In the genomic region with DNA sequence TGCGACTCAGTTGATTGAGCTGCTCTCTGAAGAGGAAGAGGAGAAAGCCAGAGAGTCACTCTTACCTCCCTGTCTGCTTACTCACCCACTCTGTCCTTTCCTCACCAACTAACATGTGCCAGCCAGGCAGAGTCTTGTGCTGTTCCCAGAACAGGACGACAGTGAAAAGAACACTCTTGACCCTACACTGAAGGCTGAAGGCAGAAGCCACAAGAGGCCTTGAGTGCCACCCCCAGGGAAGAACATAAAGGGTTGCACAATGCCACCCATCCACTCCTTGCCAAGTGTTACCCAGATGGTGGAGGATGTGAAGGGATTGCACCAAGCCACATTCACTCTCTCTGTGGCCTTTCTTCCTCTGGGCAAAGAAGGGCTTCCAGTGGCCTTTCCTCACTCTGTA, we compare ENCODE assay signal across 22 cellular contexts. TPM values are rescaled to one million over a fixed set of nuclear protein-coding genes. Genes with fewer than 3 reads are reported as not detected.
"Had no signal": no experiment of that assay in that cellular context is flagged by ENCODE, and none has a peak within 500 bp of the region (broad histone marks: within the 10 kb centered on the region; RNA-seq: fewer than 3 reads in every experiment).

No MANE protein-coding gene starts in this region.

- H3K9me3 ChIP-seq: transverse colon had no signal

- H3K4me3 ChIP-seq: dorsolateral prefrontal cortex, transverse colon had no signal

- H3K4me3 Mint-ChIP-seq: activated naive CD8-positive, alpha-beta T cell; endodermal cell had no signal

- H3K27me3 ChIP-seq: dorsolateral prefrontal cortex, transverse colon had no signal

- DNase-seq: activated CD4-positive, alpha-beta T cell treated with anti-CD3 and anti-CD28 coated beads, Interleukin-2, amount 50 U/mL, for 4 hours; amygdala; dorsolateral prefrontal cortex; endodermal cell; foreskin melanocyte; glutamatergic neuron; hippocampal formation; mammary epithelial cell; occipital lobe; stimulated activated CD4-positive, alpha-beta T cell treated with anti-CD3 and anti-CD28 coated beads, Interleukin-2, amount 100 ng/mL, for 24 hours; stimulated activated naive CD4-positive, alpha-beta T cell treated with Interleukin-2 at 50 U/mL for 16 hours; transverse colon had no signal

- H3K27me3 Mint-ChIP-seq: activated naive CD8-positive, alpha-beta T cell had no signal

- H3K27ac Mint-ChIP-seq: activated naive CD8-positive, alpha-beta T cell; endodermal cell had no signal

- H3K27ac ChIP-seq: dorsolateral prefrontal cortex, epithelial cell of prostate, transverse colon had no signal

RNA-seq across cellular contexts. Expression of a gene that starts 33.2 kb away (rescaled TPM):
- total RNA-seq: activated CD8-positive, alpha-beta memory T cell treated with anti-CD3 and anti-CD28 coated beads for 36 hours; cardiac septum; endodermal cell; fibroblast of lung; mammary epithelial cell; myocyte; occipital lobe; posterior vena cava; skeletal muscle tissue; T-helper 1 cell treated with Interleukin-12 subunit alpha and Interleukin-12 subunit beta and Interleukin-4 antibody, amounts not matched to agents 30 ng/mL and 1 ng/mL, for 36 hours; transverse colon had no signal
- polyA plus RNA-seq: fibroblast of lung, mammary epithelial cell, neural cell had no signal
